Comparison of ENCODE assay signal across 26 cellular contexts in genomic region chr22:24492391-24492790, GRCh38. TPM values are rescaled to one million over a fixed set of nuclear protein-coding genes. Genes with fewer than 3 reads are reported as not detected.
"Had no signal": no experiment of that assay in that cellular context is flagged by ENCODE, and none has a peak within 500 bp of the region (broad histone marks: within the 10 kb centered on the region; RNA-seq: fewer than 3 reads in every experiment).

No MANE protein-coding gene starts in this region.

- ATAC-seq: gastrocnemius medialis, heart right ventricle, left cardiac atrium, left lung, left ventricle myocardium superior, lower lobe of right lung had no signal

- H3K4me3 ChIP-seq: coronary artery, dorsolateral prefrontal cortex, esophagus muscularis mucosa, gastrocnemius medialis, heart right ventricle, left lung, lower lobe of right lung had no signal

- H3K36me3 ChIP-seq: esophagus muscularis mucosa, gastrocnemius medialis, heart right ventricle, left lung, lower lobe of right lung had no signal

- H3K27ac ChIP-seq: coronary artery, dorsolateral prefrontal cortex, esophagus muscularis mucosa, gastrocnemius medialis, heart right ventricle, left lung, lower lobe of right lung had no signal

- DNase-seq: dermis blood vessel endothelial cell; dorsolateral prefrontal cortex; effector CD4-positive, alpha-beta T cell; effector memory CD4-positive, alpha-beta T cell; foreskin fibroblast; foreskin melanocyte; gastrocnemius medialis; glutamatergic neuron; heart right ventricle; hippocampal formation; left cardiac atrium; left lung; left ventricle myocardium superior; lower lobe of right lung; mesenchymal stem cell; midbrain had no signal

- FAIRE-seq: colon, endothelial cell of umbilical vein, islet of Langerhans, keratinocyte had no signal

- H3K9me3 ChIP-seq: esophagus muscularis mucosa, gastrocnemius medialis, heart right ventricle, left lung, lower lobe of right lung had no signal

RNA-seq across cellular contexts. Expression of gene UPB1, which starts 2.7 kb away (rescaled TPM):
- total RNA-seq: epithelial cell of proximal tubule, fibroblast of lung, kidney epithelial cell, lung microvascular endothelial cell had no signal
- polyA plus RNA-seq: keratinocyte had no signal
